ENCODE assay signal across 30 cellular contexts in the genomic region with DNA sequence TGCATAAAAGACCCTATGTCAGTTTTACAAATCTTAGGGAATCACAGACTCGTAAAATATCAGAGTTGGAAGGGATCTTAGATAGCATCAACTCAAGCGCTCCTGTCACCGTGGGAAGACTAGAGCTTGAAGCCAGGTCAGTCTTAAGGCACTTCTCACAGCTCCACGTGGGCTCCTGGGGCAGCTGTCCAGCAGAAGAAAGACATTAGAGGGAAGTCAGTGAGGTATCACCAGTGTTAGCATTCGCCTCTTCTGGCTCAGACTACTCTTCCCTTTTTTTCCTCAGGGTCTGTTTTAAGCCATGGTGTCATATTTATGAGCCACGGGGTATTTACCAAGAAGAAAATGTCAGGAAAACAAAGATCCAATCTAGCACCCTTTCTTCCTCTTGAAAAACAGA.
"Had no signal": no experiment of that assay in that cellular context is flagged by ENCODE, and none has a peak within 500 bp of the region (broad histone marks: within the 10 kb centered on the region; RNA-seq: fewer than 3 reads in every experiment).

No MANE protein-coding gene starts in this region.

- H3K36me3 Mint-ChIP-seq: stimulated activated naive B cell treated with anti-CD40 and anti-IgM and Interleukin-4, amounts not matched to agents 10 μg/mL and 1 μg/mL and 100 μg/mL, for 72 hours had no signal

- H3K27me3 ChIP-seq: left lung, neutrophil, right atrium auricular region, right lobe of liver, stomach, testis, thyroid gland, transverse colon, upper lobe of left lung, vagina had no signal

- H2AFZ ChIP-seq: parathyroid adenoma had no signal

- H3K4me1 ChIP-seq: left lung, lower lobe of right lung, parathyroid adenoma, psoas muscle, right atrium auricular region, right lobe of liver, stomach, testis, thyroid gland, transverse colon, upper lobe of left lung, vagina had no signal

- H3K27ac ChIP-seq: left lung, lower lobe of right lung, neutrophil, parathyroid adenoma, psoas muscle, right atrium auricular region, right lobe of liver, skin epidermis, stomach, testis, thyroid gland, transverse colon, upper lobe of left lung, vagina had no signal

- H3K4me3 Mint-ChIP-seq: naive thymus-derived CD8-positive, alpha-beta T cell; nephron; neural crest cell; stimulated activated naive B cell treated with anti-CD40 and anti-IgM and Interleukin-4, amounts not matched to agents 10 μg/mL and 1 μg/mL and 100 μg/mL, for 72 hours had no signal

- H3K9ac ChIP-seq: parathyroid adenoma had no signal

- H3K9me3 ChIP-seq: left lung, lower lobe of right lung, neutrophil, psoas muscle, right atrium auricular region, right lobe of liver, stomach, testis, thyroid gland, transverse colon, upper lobe of left lung, vagina had no signal

- DNase-seq: hippocampal formation; kidney glomerular epithelial cell; left cardiac atrium; left lung; lower lobe of right lung; mammary epithelial cell; mesenchymal stem cell; naive thymus-derived CD8-positive, alpha-beta T cell; occipital lobe; psoas muscle; right lobe of liver; stimulated activated CD4-positive, alpha-beta T cell treated with anti-CD3 and anti-CD28 coated beads, Interleukin-12 subunit alpha, Interleukin-12 subunit beta, amount 100 ng/mL, for 4 hours; stimulated activated CD4-positive, alpha-beta T cell treated with anti-CD3 and anti-CD28 coated beads, Interleukin-15, amount 100 ng/mL, for 24 hours; stimulated activated CD4-positive, alpha-beta T cell treated with anti-CD3 and anti-CD28 coated beads, Interleukin-2, amount 100 ng/mL, for 24 hours; stimulated activated CD4-positive, alpha-beta T cell treated with anti-CD3 and anti-CD28 coated beads, Interleukin-4, amount 100 ng/mL, for 1 hour; stimulated activated naive B cell treated with anti-CD40 and anti-IgM and Interleukin-4, amounts not matched to agents 10 μg/mL and 1 μg/mL and 100 μg/mL, for 72 hours; stimulated activated naive CD8-positive, alpha-beta T cell treated with anti-CD3 and anti-CD28 coated beads, Interleukin-15, Interleukin-2, amounts not matched to agents 100 U/mL and 50 U/mL, for 24 hours; stomach; testis; thyroid gland; transverse colon; upper lobe of left lung had no signal

- H3K4me1 Mint-ChIP-seq: naive thymus-derived CD8-positive, alpha-beta T cell; neural crest cell; stimulated activated naive B cell treated with anti-CD40 and anti-IgM and Interleukin-4, amounts not matched to agents 10 μg/mL and 1 μg/mL and 100 μg/mL, for 72 hours had no signal

- H3K9me3 Mint-ChIP-seq: nephron had no signal

- H3K79me2 ChIP-seq: parathyroid adenoma had no signal

- H3K4me3 ChIP-seq: left lung, lower lobe of right lung, psoas muscle, right atrium auricular region, right lobe of liver, skin epidermis, stomach, testis, thyroid gland, transverse colon, upper lobe of left lung, vagina had no signal

- ATAC-seq: left cardiac atrium; left lung; lower lobe of right lung; naive thymus-derived CD8-positive, alpha-beta T cell; psoas muscle; right lobe of liver; stimulated activated naive B cell treated with anti-CD40 and anti-IgM and Interleukin-4, amounts not matched to agents 10 μg/mL and 1 μg/mL and 100 μg/mL, for 72 hours; stimulated activated naive CD8-positive, alpha-beta T cell treated with anti-CD3 and anti-CD28 coated beads, Interleukin-15, Interleukin-2, amounts not matched to agents 100 U/mL and 50 U/mL, for 24 hours had no signal

- FAIRE-seq: keratinocyte had no signal

- H3K27ac Mint-ChIP-seq: naive thymus-derived CD8-positive, alpha-beta T cell; nephron; stimulated activated naive B cell treated with anti-CD40 and anti-IgM and Interleukin-4, amounts not matched to agents 10 μg/mL and 1 μg/mL and 100 μg/mL, for 72 hours had no signal

- H3K36me3 ChIP-seq: left lung, lower lobe of right lung, neutrophil, right atrium auricular region, right lobe of liver, stomach, thyroid gland, transverse colon, upper lobe of left lung, vagina had no signal
